Comparison of ENCODE assay signal across 1 cellular context in genomic region chrX:13092455-13092941, GRCh38.
TF ChIP-seq lines count a peak whose summit lies in the region.

No MANE protein-coding gene starts in this region.

TF ChIP-seq in GM12878, 131 proteins besides CTCF, POLR2A, EP300 and RAD21 (continued from another document):
- TF ChIP-seq HSF1 (IDR thresholded peaks at IDR 0.05; ENCODE audit: low read depth, low read length) (no peak), BCL3 (IDR thresholded peaks at IDR 0.05; ENCODE audit: borderline replicate concordance, insufficient read depth, low read depth, low read length, poor library complexity, severe bottlenecking) (peak; percentile 54), EGR1 (IDR thresholded peaks at IDR 0.05; ENCODE audit: borderline replicate concordance in 1 of 2, low read depth in 2 of 2, low read length in 2 of 2) (peak in 1 of 2 experiments; percentile 44; a peak in 1 of 3 replicates), TCF12 (IDR thresholded peaks at IDR 0.05; ENCODE audit: low read depth, low read length) (peak; percentile 71), PBX3 (IDR thresholded peaks at IDR 0.05; ENCODE audit: insufficient replicate concordance, low read depth, low read length) (no peak), POU2F2 (IDR thresholded peaks at IDR 0.05; ENCODE audit: borderline replicate concordance, low read depth, low read length) (peak; percentile 66), HCFC1 (IDR thresholded peaks at IDR 0.05; ENCODE audit: low read length) (no peak), ZBTB40 (IDR thresholded peaks at IDR 0.05; ENCODE audit: borderline replicate concordance) (no peak), FOS (IDR thresholded peaks at IDR 0.05; ENCODE audit: borderline replicate concordance, extremely low read depth, insufficient read length) (no peak), CREM (IDR thresholded peaks at IDR 0.05; ENCODE audit: low read depth) (peak; percentile 55; the same call in 1 of the 2 replicates), SP1 (IDR thresholded peaks at IDR 0.05; ENCODE audit: low read depth, low read length) (peak; percentile 50), ZNF384 (IDR thresholded peaks at IDR 0.05; ENCODE audit: borderline replicate concordance, low read depth, low read length) (no peak)
TF ChIP-seq in GM12878: peak in this region for 30.
